10 cellular contexts compared by ENCODE assay signal in the genomic region with DNA sequence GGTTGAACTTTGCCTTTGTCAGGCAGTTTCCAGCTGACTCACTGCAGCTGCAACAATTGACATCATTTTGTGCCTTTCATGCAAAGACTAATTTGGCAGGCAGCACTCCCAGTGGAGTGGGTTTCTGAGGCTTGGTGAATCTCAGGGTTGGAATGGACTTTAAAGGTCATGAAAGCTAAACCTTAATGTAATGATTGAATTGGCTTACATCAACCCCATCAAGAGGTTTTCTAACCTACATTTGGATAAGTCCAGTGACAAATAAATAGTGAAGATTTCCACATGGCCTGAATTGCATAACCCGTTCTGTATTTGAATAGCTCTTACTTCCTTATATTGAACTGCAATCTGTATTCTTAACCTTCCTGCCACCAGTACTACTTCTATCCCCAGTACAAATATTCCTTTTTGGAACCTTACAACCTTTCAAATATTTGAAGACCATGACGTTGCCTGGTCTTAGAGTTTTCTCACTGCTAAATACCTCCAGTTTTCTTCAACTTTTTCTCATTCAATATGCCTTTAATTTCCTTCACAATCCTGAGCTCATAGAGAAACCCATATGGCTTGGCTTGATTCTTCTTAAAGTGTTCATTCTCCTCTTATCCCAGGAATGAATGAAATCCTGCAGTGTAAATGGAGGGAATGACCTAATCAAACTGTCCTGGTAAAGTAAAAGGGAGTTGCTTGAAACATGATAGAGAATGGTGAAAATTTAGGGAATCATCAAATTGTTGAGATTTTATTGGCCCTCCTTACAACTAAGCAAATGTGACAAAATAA.
DNase-seq lines count a peak whose midpoint lies in the region; ATAC-seq lines count a peak whose summit lies in the region.
"Had no signal": no experiment of that assay in that cellular context is flagged by ENCODE, and none has a peak within 500 bp of the region (broad histone marks: within the 10 kb centered on the region; RNA-seq: fewer than 3 reads in every experiment).

No MANE protein-coding gene starts in this region.

- DNase-seq in A172 (ENCODE audit: low spot score), result peak; percentile 5
- DNase-seq in MG63, result peak; percentile 77
- DNase-seq in dedifferentiated amniotic fluid mesenchymal stem cell (ENCODE audit: extremely low spot score), result peak; percentile 86
- peak; percentile 22 for DNase-seq in medulla oblongata (ENCODE audit: extremely low spot score)
- DNase-seq in activated CD4-positive, alpha-beta memory T cell treated with anti-CD3 and anti-CD28 coated beads, Interleukin-2, amount 10 ng/mL, durations not matched to agents 7 days and 5 days, result no peak
- no peak for DNase-seq in T-helper 17 cell
- no peak for DNase-seq in iPS-NIHi7 (ENCODE audit: extremely low spot score)
- DNase-seq: activated B cell treated with CpG ODN at 0.5 μM for 24 hours had no signal

- no peak for ATAC-seq in T-helper 17 cell
- no peak for ATAC-seq in GM18867 (IDR thresholded peaks at IDR 0.05; ENCODE audit: unreplicated experiment)

- H3K9me3 ChIP-seq in MG63 (no peaks in the 10 kb centered on the region), T-helper 17 cell (ENCODE audit: control insufficient read depth, low read length, poor library complexity, severe bottlenecking) (peaks cover 3% of the 10 kb centered on the region)
- H3K9me3 ChIP-seq: BLaER1 treated with 17β-estradiol and CSF1 and Interleukin-3, amounts not matched to agents 10 nM and 100 nM had no signal

- no peak overlapping the region for H3K4me3 Mint-ChIP-seq in activated CD4-positive, alpha-beta memory T cell treated with anti-CD3 and anti-CD28 coated beads, Interleukin-2, amount 10 ng/mL, durations not matched to agents 7 days and 5 days
- H3K4me3 Mint-ChIP-seq in T-helper 17 cell, result no peak overlapping the region
- H3K4me3 Mint-ChIP-seq: activated B cell treated with CpG ODN at 0.5 μM for 24 hours had no signal

- no peak overlapping the region for H3K4me3 ChIP-seq in MG63
- H3K4me3 ChIP-seq: BLaER1 treated with 17β-estradiol and CSF1 and Interleukin-3, amounts not matched to agents 10 nM and 100 nM had no signal

- no peaks in the 10 kb centered on the region for H3K4me1 Mint-ChIP-seq in activated CD4-positive, alpha-beta memory T cell treated with anti-CD3 and anti-CD28 coated beads, Interleukin-2, amount 10 ng/mL, durations not matched to agents 7 days and 5 days
- no peaks in the 10 kb centered on the region for H3K4me1 Mint-ChIP-seq in T-helper 17 cell
- H3K4me1 Mint-ChIP-seq: activated B cell treated with CpG ODN at 0.5 μM for 24 hours had no signal

- peaks cover 21% of the 10 kb centered on the region for H3K9me3 Mint-ChIP-seq in activated CD4-positive, alpha-beta memory T cell treated with anti-CD3 and anti-CD28 coated beads, Interleukin-2, amount 10 ng/mL, durations not matched to agents 7 days and 5 days

- no peaks in the 10 kb centered on the region for H3K27me3 Mint-ChIP-seq in activated CD4-positive, alpha-beta memory T cell treated with anti-CD3 and anti-CD28 coated beads, Interleukin-2, amount 10 ng/mL, durations not matched to agents 7 days and 5 days
- no peaks in the 10 kb centered on the region for H3K27me3 Mint-ChIP-seq in T-helper 17 cell
- H3K27me3 Mint-ChIP-seq: activated B cell treated with CpG ODN at 0.5 μM for 24 hours had no signal

- no peak overlapping the region for H3K27ac Mint-ChIP-seq in activated CD4-positive, alpha-beta memory T cell treated with anti-CD3 and anti-CD28 coated beads, Interleukin-2, amount 10 ng/mL, durations not matched to agents 7 days and 5 days
- H3K27ac Mint-ChIP-seq in T-helper 17 cell, result no peak overlapping the region
- H3K27ac Mint-ChIP-seq: activated B cell treated with CpG ODN at 0.5 μM for 24 hours had no signal

- CTCF ChIA-PET in activated CD4-positive, alpha-beta memory T cell treated with anti-CD3 and anti-CD28 coated beads, Interleukin-2, amount 10 ng/mL, durations not matched to agents 7 days and 5 days (lab: Charles Lee), result no interaction called here

- no peaks in the 10 kb centered on the region for H3K36me3 Mint-ChIP-seq in activated CD4-positive, alpha-beta memory T cell treated with anti-CD3 and anti-CD28 coated beads, Interleukin-2, amount 10 ng/mL, durations not matched to agents 7 days and 5 days (ENCODE audit: low read depth)
- no peaks in the 10 kb centered on the region for H3K36me3 Mint-ChIP-seq in T-helper 17 cell (ENCODE audit: low read depth)

- H3K36me3 ChIP-seq in MG63, result no peaks in the 10 kb centered on the region
- H3K36me3 ChIP-seq: BLaER1 treated with 17β-estradiol and CSF1 and Interleukin-3, amounts not matched to agents 10 nM and 100 nM had no signal

- POLR2A ChIA-PET in activated CD4-positive, alpha-beta memory T cell treated with anti-CD3 and anti-CD28 coated beads, Interleukin-2, amount 10 ng/mL, durations not matched to agents 7 days and 5 days (lab: Charles Lee), result no interaction called here

- H3K27me3 ChIP-seq in MG63, result no peaks in the 10 kb centered on the region
- H3K27me3 ChIP-seq: BLaER1 treated with 17β-estradiol and CSF1 and Interleukin-3, amounts not matched to agents 10 nM and 100 nM had no signal

Comparison
In these comparisons a context has a peak if more than half of its experiments do, and no peak if none do; other contexts are left out.
1. DNase-seq: peak in A172 (single experiment), MG63 (single experiment), dedifferentiated amniotic fluid mesenchymal stem cell (single experiment) and medulla oblongata (single experiment); none in activated CD4-positive, alpha-beta memory T cell treated with anti-CD3 and anti-CD28 coated beads, Interleukin-2, amount 10 ng/mL, durations not matched to agents 7 days and 5 days (single experiment), T-helper 17 cell (0 of 3) and iPS-NIHi7 (single experiment).